ENCODE assay signal across 32 cellular contexts in genomic region chr10:49254150-49254549, GRCh38. TPM values are rescaled to one million over a fixed set of nuclear protein-coding genes. Genes with fewer than 3 reads are reported as not detected.
"Had no signal": no experiment of that assay in that cellular context is flagged by ENCODE, and none has a peak within 500 bp of the region (broad histone marks: within the 10 kb centered on the region; RNA-seq: fewer than 3 reads in every experiment).

No MANE protein-coding gene starts in this region.

- H3K9me3 ChIP-seq: esophagus muscularis mucosa, gastroesophageal sphincter, heart left ventricle, neutrophil, thyroid gland, vagina had no signal

- H3K27me3 Mint-ChIP-seq: memory B cell had no signal

- H3K79me2 ChIP-seq: hepatocyte, parathyroid adenoma had no signal

- H3K27ac Mint-ChIP-seq: dendritic cell treated with granulocyte-macrophage colony-stimulating factor and Interleukin-4, amounts not matched to agents 40 ng/mL and 50 ng/mL, for 4 days; memory B cell; natural killer cell; progenitor cell of endocrine pancreas had no signal

- H3K4me3 ChIP-seq: esophagus muscularis mucosa, gastroesophageal sphincter, heart left ventricle, hepatocyte, lung, smooth muscle cell, stomach, thyroid gland, vagina had no signal

- DNase-seq: effector CD8-positive, alpha-beta T cell; foreskin keratinocyte; kidney; stimulated activated CD4-positive, alpha-beta T cell treated with anti-CD3 and anti-CD28 coated beads, Interleukin-12 subunit alpha, Interleukin-12 subunit beta, amount 100 ng/mL, for 4 hours; stimulated activated CD4-positive, alpha-beta T cell treated with anti-CD3 and anti-CD28 coated beads, Interleukin-1b, Interleukin-23, amount 100 ng/mL, for 48 hours; stimulated activated CD4-positive, alpha-beta T cell treated with anti-CD3 and anti-CD28 coated beads, Interleukin-4, amount 100 ng/mL, for 1 hour; stomach; thyroid gland; trophoblast cell had no signal

- H3K4me2 ChIP-seq: hepatocyte, smooth muscle cell had no signal

- ATAC-seq: foreskin keratinocyte, gastroesophageal sphincter had no signal

- H3K36me3 ChIP-seq: esophagus muscularis mucosa, gastroesophageal sphincter, heart left ventricle, neutrophil, stomach, thyroid gland, vagina had no signal

- H3K9ac ChIP-seq: parathyroid adenoma had no signal

- FAIRE-seq: endothelial cell of umbilical vein, kidney had no signal

- H3K27me3 ChIP-seq: esophagus muscularis mucosa, foreskin keratinocyte, gastroesophageal sphincter, heart left ventricle, hepatocyte, stomach, thyroid gland, vagina had no signal

- H3K27ac ChIP-seq: esophagus muscularis mucosa, foreskin keratinocyte, gastroesophageal sphincter, heart left ventricle, hepatocyte, neutrophil, parathyroid adenoma, stomach, thyroid gland, vagina had no signal

- H3K4me3 Mint-ChIP-seq: dendritic cell treated with granulocyte-macrophage colony-stimulating factor and Interleukin-4, amounts not matched to agents 40 ng/mL and 50 ng/mL, for 4 days; memory B cell; natural killer cell had no signal

- H3K9me3 Mint-ChIP-seq: dendritic cell treated with granulocyte-macrophage colony-stimulating factor and Interleukin-4, amounts not matched to agents 40 ng/mL and 50 ng/mL, for 4 days; memory B cell; natural killer cell had no signal

- H2AFZ ChIP-seq: hepatocyte, parathyroid adenoma had no signal

- H3K4me1 ChIP-seq: esophagus muscularis mucosa, foreskin keratinocyte, gastroesophageal sphincter, parathyroid adenoma, stomach, thyroid gland, vagina had no signal

RNA-seq across cellular contexts. Expression of gene C10orf71, which starts 44.8 kb away (rescaled TPM):
- total RNA-seq: endothelial cell of umbilical vein, epithelial cell of proximal tubule, fibroblast of lung, foreskin keratinocyte, hepatocyte, kidney, left lobe of liver, liver, lung, mononuclear cell, natural killer cell, osteoblast, progenitor cell of endocrine pancreas, smooth muscle cell, subcutaneous adipose tissue, temporal lobe, thyroid gland, vagina had no signal
- polyA plus RNA-seq: endothelial cell of umbilical vein, fibroblast of lung, foreskin keratinocyte, hepatocyte, lung, neural cell, smooth muscle cell, stomach had no signal
